In the genomic region with DNA sequence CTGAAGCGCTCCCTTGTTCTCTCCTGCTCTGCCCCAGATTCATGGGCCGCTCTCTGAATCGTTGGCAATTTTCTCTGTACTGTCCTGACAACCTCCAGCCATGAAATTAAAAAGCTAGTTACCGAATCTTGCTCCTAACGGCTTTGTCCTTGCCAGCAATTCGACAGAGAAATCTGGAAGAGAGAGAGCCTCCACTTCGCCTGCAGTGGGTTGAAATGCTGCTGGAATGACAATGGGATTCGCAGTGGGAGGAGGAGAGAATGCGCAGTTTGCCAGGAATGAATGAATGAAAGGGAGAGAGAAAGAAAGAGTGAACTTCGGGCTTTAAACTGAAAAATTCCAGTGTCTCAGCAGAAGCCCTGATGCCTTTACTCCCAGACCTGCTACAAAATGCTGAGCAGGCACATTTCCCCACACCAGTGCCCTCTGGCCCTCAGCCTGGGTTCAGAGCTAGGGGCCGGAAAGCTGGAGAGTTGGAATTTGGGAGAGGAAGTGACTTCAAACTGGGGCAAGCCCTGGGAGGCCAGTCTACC, we compare ENCODE assay signal across 1 cellular context.
TF ChIP-seq lines count a peak whose summit lies in the region.

No MANE protein-coding gene starts in this region.

TF ChIP-seq in IMR-90, 13 proteins besides CTCF, POLR2A, EP300 and RAD21:
- TF ChIP-seq, protein P1, sequence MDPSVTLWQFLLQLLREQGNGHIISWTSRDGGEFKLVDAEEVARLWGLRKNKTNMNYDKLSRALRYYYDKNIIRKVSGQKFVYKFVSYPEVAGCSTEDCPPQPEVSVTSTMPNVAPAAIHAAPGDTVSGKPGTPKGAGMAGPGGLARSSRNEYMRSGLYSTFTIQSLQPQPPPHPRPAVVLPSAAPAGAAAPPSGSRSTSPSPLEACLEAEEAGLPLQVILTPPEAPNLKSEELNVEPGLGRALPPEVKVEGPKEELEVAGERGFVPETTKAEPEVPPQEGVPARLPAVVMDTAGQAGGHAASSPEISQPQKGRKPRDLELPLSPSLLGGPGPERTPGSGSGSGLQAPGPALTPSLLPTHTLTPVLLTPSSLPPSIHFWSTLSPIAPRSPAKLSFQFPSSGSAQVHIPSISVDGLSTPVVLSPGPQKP (IDR thresholded peaks at IDR 0.05; ENCODE audit: borderline replicate concordance, low read depth, low read length) = no peak
- TF ChIP-seq MAZ (IDR thresholded peaks at IDR 0.05; ENCODE audit: borderline replicate concordance, low read depth, low read length) (no peak), CHD1 (IDR thresholded peaks at IDR 0.05; ENCODE audit: low read depth, low read length) (no peak), NFE2L2 (IDR thresholded peaks at IDR 0.05; ENCODE audit: low read depth, low read length) (no peak), USF2 (IDR thresholded peaks at IDR 0.05; ENCODE audit: low read depth, low read length) (no peak), RFX5 (IDR thresholded peaks at IDR 0.05; ENCODE audit: low read depth, low read length) (no peak), MXI1 (IDR thresholded peaks at IDR 0.05; ENCODE audit: borderline replicate concordance, low read depth, low read length) (no peak), MAFK (IDR thresholded peaks at IDR 0.05; ENCODE audit: low read depth, low read length) (peak; percentile 96), FOS (IDR thresholded peaks at IDR 0.05; ENCODE audit: low read depth, low read length) (no peak)
